In genomic region chr19:18834644-18834984, GRCh38 we compare ENCODE assay signal across 8 cellular contexts. TPM values are rescaled to one million over a fixed set of nuclear protein-coding genes. Genes with fewer than 3 reads are reported as not detected.
DNase-seq lines count a peak whose midpoint lies in the region; ATAC-seq and TF ChIP-seq lines count a peak whose summit lies in the region.

No MANE protein-coding gene starts in this region.

- H3K27ac ChIP-seq in body of pancreas: peak overlapping the region; percentile 90 to 97 (median 94)
- H3K27ac ChIP-seq in mucosa of rectum (ENCODE audit: low read depth in 2 of 2, low read length in 2 of 2): peak overlapping the region; percentile 91 to 94
- no peak overlapping the region for H3K27ac ChIP-seq in RWPE1

- WGBS in body of pancreas, 2 donors: 20 to 23% methylated on average over 4 of the region's 4 CpGs

- TF ChIP-seq CTCF in body of pancreas (IDR thresholded peaks at IDR 0.05): no peak
- TF ChIP-seq CTCF in GM20000 (IDR thresholded peaks at IDR 0.05; ENCODE audit: extremely low read depth, missing control alignments): no peak
- TF ChIP-seq CTCF in RWPE1 (conservative IDR thresholded peaks at IDR 0.05; ENCODE audit: low read depth): no peak

- TF ChIP-seq POLR2A in body of pancreas (IDR thresholded peaks at IDR 0.05): no peak

- no peaks in the 10 kb centered on the region for H3K9me3 Mint-ChIP-seq in stimulated activated naive CD8-positive, alpha-beta T cell treated with anti-CD3 and anti-CD28 coated beads, Interleukin-15, Interleukin-2, amounts not matched to agents 100 ng/mL and 50 ng/mL, for 24 hours

- H3K9me3 ChIP-seq in body of pancreas: no peaks in the 10 kb centered on the region
- H3K9me3 ChIP-seq in mucosa of rectum (ENCODE audit: control insufficient read depth in 2 of 2, low read length in 2 of 2): no peaks in the 10 kb centered on the region

- H3K4me3 ChIP-seq in body of pancreas: no peak overlapping the region
- peak overlapping the region; percentile 72 to 83 for H3K4me3 ChIP-seq in mucosa of rectum (ENCODE audit: low read length in 2 of 2)

- CTCF ChIA-PET in RWPE1 (lab: Yijun Ruan, JAX): interaction anchor here (1.0 to 1.5 kb wide), 2 partner anchors 12 to 13 kb away, joined by 3 to 4 read pairs; no protein-coding TSS in a partner anchor

- ATAC-seq in stimulated activated naive CD8-positive, alpha-beta T cell treated with anti-CD3 and anti-CD28 coated beads, Interleukin-15, Interleukin-2, amounts not matched to agents 100 U/mL and 50 U/mL, for 24 hours: no peak
- ATAC-seq in body of pancreas: no peak

- no peaks in the 10 kb centered on the region for H3K27me3 ChIP-seq in body of pancreas
- no peaks in the 10 kb centered on the region for H3K27me3 ChIP-seq in mucosa of rectum (ENCODE audit: control insufficient read depth in 2 of 2, insufficient read depth in 2 of 2, low read length in 2 of 2)

- H3K4me1 ChIP-seq in body of pancreas (peaks cover 65% of the 10 kb centered on the region), mucosa of rectum (ENCODE audit: control insufficient read depth in 2 of 2, insufficient read depth in 2 of 2, low read length in 2 of 2) (peaks cover 35 to 48% of the 10 kb centered on the region in 2 donors)

- peak overlapping the region; percentile 79 to 85 for H3K9ac ChIP-seq in mucosa of rectum (ENCODE audit: low read depth in 1 of 2, low read length in 2 of 2)

- H3K27ac Mint-ChIP-seq in stimulated activated naive CD8-positive, alpha-beta T cell treated with anti-CD3 and anti-CD28 coated beads, Interleukin-15, Interleukin-2, amounts not matched to agents 100 ng/mL and 50 ng/mL, for 24 hours: peak overlapping the region; percentile 41

- intact Hi-C loops in body of pancreas (cut with DNase I): no loop called here

- no peaks in the 10 kb centered on the region for H3K36me3 ChIP-seq in body of pancreas (replicated peaks in 1 of 2; ENCODE audit: insufficient read depth in 1 of 2, low read depth in 2 of 2)
- peaks cover 9 to 16% of the 10 kb centered on the region in 2 donors for H3K36me3 ChIP-seq in mucosa of rectum (ENCODE audit: control insufficient read depth in 2 of 2, insufficient read depth in 2 of 2, low read length in 2 of 2)

- no peak for DNase-seq in stimulated activated naive CD8-positive, alpha-beta T cell treated with anti-CD3 and anti-CD28 coated beads, Interleukin-15, Interleukin-2, amounts not matched to agents 100 U/mL and 50 U/mL, for 24 hours
- no peak for DNase-seq in body of pancreas
- DNase-seq in NCI-H128 (lab: John Stamatoyannopoulos, UW; ENCODE audit: unreplicated experiment): no peak
- no peak for DNase-seq in SIG-M5 treated with dmso at 0.1 percent for 504 hours (lab: John Stamatoyannopoulos, UW; ENCODE audit: unreplicated experiment)
- no peak for DNase-seq in GM20000 (ENCODE audit: low spot score)
- no peak for DNase-seq in RWPE1 (ENCODE audit: low spot score)

- H3K27me3 Mint-ChIP-seq in stimulated activated naive CD8-positive, alpha-beta T cell treated with anti-CD3 and anti-CD28 coated beads, Interleukin-15, Interleukin-2, amounts not matched to agents 100 ng/mL and 50 ng/mL, for 24 hours: no peaks in the 10 kb centered on the region

- H3K4me3 Mint-ChIP-seq in stimulated activated naive CD8-positive, alpha-beta T cell treated with anti-CD3 and anti-CD28 coated beads, Interleukin-15, Interleukin-2, amounts not matched to agents 100 ng/mL and 50 ng/mL, for 24 hours: peak overlapping the region; percentile 97

- POLR2A ChIA-PET in RWPE1 (lab: Yijun Ruan, JAX; ENCODE audit: low non-redundant PET): no interaction called here

- peaks cover 66% of the 10 kb centered on the region for H3K4me1 Mint-ChIP-seq in stimulated activated naive CD8-positive, alpha-beta T cell treated with anti-CD3 and anti-CD28 coated beads, Interleukin-15, Interleukin-2, amounts not matched to agents 100 ng/mL and 50 ng/mL, for 24 hours (ENCODE audit: low read depth)

- H3K36me3 Mint-ChIP-seq in stimulated activated naive CD8-positive, alpha-beta T cell treated with anti-CD3 and anti-CD28 coated beads, Interleukin-15, Interleukin-2, amounts not matched to agents 100 ng/mL and 50 ng/mL, for 24 hours (ENCODE audit: low read depth): peaks cover 62% of the 10 kb centered on the region

RNA-seq across cellular contexts. Expression of gene UPF1, which starts 2.9 kb away (rescaled TPM):
- 10 to 100 TPM; 38.9 to 59.0 TPM for total RNA-seq in body of pancreas

RNA-seq across cellular contexts. Expression of gene COMP, which starts 43.5 kb away (rescaled TPM):
- 1 to 10 TPM in 1 of 2 donors, under 1 TPM in 1; 0.33 to 6.0 TPM for total RNA-seq in body of pancreas

Comparison
In these comparisons a context has a peak if more than half of its experiments do, and no peak if none do; other contexts are left out.
1. H3K4me3 ChIP-seq: peak in mucosa of rectum (2 of 2); none in body of pancreas (0 of 2).